Comparison of ENCODE assay signal across 31 cellular contexts in the genomic region with DNA sequence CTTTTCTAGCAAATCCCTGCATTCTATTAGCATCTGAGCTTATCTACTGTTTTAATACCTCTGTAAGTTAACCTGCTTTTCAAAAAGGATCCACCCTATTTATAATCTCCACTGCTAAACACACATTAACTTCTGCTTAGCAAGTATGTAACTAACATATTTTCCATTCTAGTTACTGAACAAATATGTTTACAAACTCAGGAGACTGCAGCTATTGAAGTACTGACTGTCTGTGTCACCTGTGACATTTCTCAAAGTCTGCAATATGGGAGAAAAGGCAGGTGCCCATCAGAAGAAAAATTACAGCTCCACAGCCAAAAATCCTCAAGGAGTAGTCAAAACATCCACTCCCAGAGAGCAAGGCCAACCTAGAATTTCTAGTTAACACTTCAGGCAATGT.
A peak's percentile ranks its signal among the peaks of the same experiment; 100 is the strongest.
DNase-seq lines count a peak whose midpoint lies in the region; ATAC-seq and TF ChIP-seq lines count a peak whose summit lies in the region.
"Had no signal": no experiment of that assay in that cellular context is flagged by ENCODE, and none has a peak within 500 bp of the region (broad histone marks: within the 10 kb centered on the region; RNA-seq: fewer than 3 reads in every experiment).

No MANE protein-coding gene starts in this region.

- H3K9me3 ChIP-seq in endodermal cell (ENCODE audit: control insufficient read depth, low read length) = no peaks in the 10 kb centered on the region
- H3K9me3 ChIP-seq: BLaER1 treated with 17β-estradiol and CSF1 and Interleukin-3, amounts not matched to agents 10 nM and 100 nM; HAP-1; psoas muscle; sigmoid colon had no signal

- TF ChIP-seq CTCF in endodermal cell (conservative IDR thresholded peaks at IDR 0.05) = no peak

- POLR2A ChIA-PET in T-cell (lab: Charles Lee) = interaction anchor here (0.6 to 1.7 kb wide), 7 partner anchors 71 to 127 kb away, joined by 3 to 5 read pairs (median 3); partner anchors contain the start of gene JAK1 (in 1 of the 2)

- peaks cover 18% of the 10 kb centered on the region for H3K4me1 ChIP-seq in endodermal cell (ENCODE audit: control insufficient read depth, insufficient read depth, low read length)
- H3K4me1 ChIP-seq: BLaER1 treated with 17β-estradiol and CSF1 and Interleukin-3, amounts not matched to agents 10 nM and 100 nM; HAP-1 had no signal

- no peak overlapping the region for H3K27ac ChIP-seq in endodermal cell (ENCODE audit: low read depth, low read length)
- H3K27ac ChIP-seq: BLaER1 treated with 17β-estradiol and CSF1 and Interleukin-3, amounts not matched to agents 10 nM and 100 nM; sigmoid colon had no signal

- ATAC-seq in activated naive CD8-positive, alpha-beta T cell treated with anti-CD3 and anti-CD28 coated beads, Interleukin-2, amount 50 U/mL, for 24 hours = no peak
- no peak for ATAC-seq in T-cell (replicated peaks in 1 of 4)
- ATAC-seq in stimulated activated naive CD8-positive, alpha-beta T cell treated with anti-CD3 and anti-CD28 coated beads, Interleukin-15, amount 100 ng/mL, for 72 hours = no peak
- no peak for ATAC-seq in HG02763 (IDR thresholded peaks at IDR 0.05; ENCODE audit: unreplicated experiment)
- ATAC-seq: esophagus mucosa, left ventricle myocardium superior, Panc1 had no signal

- CTCF ChIA-PET in T-cell (lab: Charles Lee) = interaction anchor here (0.6 to 2.1 kb wide), 9 partner anchors 35 to 1301 kb away, joined by 3 to 6 read pairs (median 4); partner anchors contain the start of gene JAK1 (in 1 of the 2)

- H3K27me3 ChIP-seq in endodermal cell (ENCODE audit: control insufficient read depth, insufficient read depth, low read length, poor library complexity, severe bottlenecking) = no peaks in the 10 kb centered on the region
- H3K27me3 ChIP-seq: BLaER1 treated with 17β-estradiol and CSF1 and Interleukin-3, amounts not matched to agents 10 nM and 100 nM; sigmoid colon had no signal

- no peak overlapping the region for H3K9ac ChIP-seq in endodermal cell (ENCODE audit: extremely low read depth, low read length, poor library complexity, severe bottlenecking)
- H3K9ac ChIP-seq: BLaER1 treated with 17β-estradiol and CSF1 and Interleukin-3, amounts not matched to agents 10 nM and 100 nM had no signal

- H3K36me3 ChIP-seq in endodermal cell (ENCODE audit: control insufficient read depth, insufficient read depth, low read length) = peaks cover 13% of the 10 kb centered on the region
- H3K36me3 ChIP-seq: HAP-1 had no signal

- peaks cover 19% of the 10 kb centered on the region for H3K36me3 Mint-ChIP-seq in activated naive CD8-positive, alpha-beta T cell
- peaks cover 47% of the 10 kb centered on the region for H3K36me3 Mint-ChIP-seq in activated naive CD8-positive, alpha-beta T cell treated with anti-CD3 and anti-CD28 coated beads, Interleukin-2, amount 50 U/mL, for 24 hours (ENCODE audit: low read depth)
- peaks cover 53% of the 10 kb centered on the region for H3K36me3 Mint-ChIP-seq in T-cell
- peaks cover 6% of the 10 kb centered on the region for H3K36me3 Mint-ChIP-seq in endodermal cell (ENCODE audit: low read depth)

- no peak for DNase-seq in activated naive CD8-positive, alpha-beta T cell treated with anti-CD3 and anti-CD28 coated beads, Interleukin-2, amount 50 U/mL, for 24 hours
- DNase-seq in T-cell (no peak), endodermal cell (no peak), NCI-H446 (lab: John Stamatoyannopoulos, UW) (no peak)
- no peak for DNase-seq in stimulated activated naive CD8-positive, alpha-beta T cell treated with anti-CD3 and anti-CD28 coated beads, Interleukin-15, amount 100 ng/mL, for 72 hours
- DNase-seq: activated CD4-positive, alpha-beta T cell treated with anti-CD3 and anti-CD28 coated beads for 36 hours; central memory CD4-positive, alpha-beta T cell; DMS79 treated with DMSO at 0.1 percent for 48 hours; GDM1; head of caudate nucleus; islet precursor cell; Kasumi-1; left ventricle myocardium superior; NCI-H1417 treated with DMSO at 0.1 percent for 48 hours; NCI-H2029 treated with DMSO at 0.1 percent for 48 hours; NCI-H526 treated with DMSO at 0.1 percent for 48 hours; nucleus accumbens; psoas muscle; Right ventricle myocardium superior; sigmoid colon; stimulated activated CD4-positive, alpha-beta T cell treated with anti-CD3 and anti-CD28 coated beads, Interleukin-12 subunit alpha, Interleukin-12 subunit beta, amount 100 ng/mL, for 4 hours; stimulated activated CD4-positive, alpha-beta T cell treated with anti-CD3 and anti-CD28 coated beads, Interleukin-2, amount 100 ng/mL, for 48 hours; substantia nigra; T-helper 9 cell had no signal

- peak overlapping the region; percentile 48 for H3K4me3 Mint-ChIP-seq in activated naive CD8-positive, alpha-beta T cell
- H3K4me3 Mint-ChIP-seq in activated naive CD8-positive, alpha-beta T cell treated with anti-CD3 and anti-CD28 coated beads, Interleukin-2, amount 50 U/mL, for 24 hours = no peak overlapping the region
- peak overlapping the region in 2 of 3 donors; percentile 55 to 61 for H3K4me3 Mint-ChIP-seq in T-cell
- H3K4me3 Mint-ChIP-seq in endodermal cell = no peak overlapping the region
- H3K4me3 Mint-ChIP-seq in stimulated activated naive CD8-positive, alpha-beta T cell treated with anti-CD3 and anti-CD28 coated beads, Interleukin-15, amount 100 ng/mL, for 72 hours = peak overlapping the region; percentile 12 to 16
- H3K4me3 Mint-ChIP-seq: activated CD4-positive, alpha-beta T cell treated with anti-CD3 and anti-CD28 coated beads for 36 hours; type B pancreatic cell had no signal

- H3K27ac Mint-ChIP-seq in activated naive CD8-positive, alpha-beta T cell = no peak overlapping the region
- no peak overlapping the region for H3K27ac Mint-ChIP-seq in activated naive CD8-positive, alpha-beta T cell treated with anti-CD3 and anti-CD28 coated beads, Interleukin-2, amount 50 U/mL, for 24 hours
- H3K27ac Mint-ChIP-seq in T-cell = peak overlapping the region; percentile 80 to 92
- peak overlapping the region; percentile 76 for H3K27ac Mint-ChIP-seq in endodermal cell
- H3K27ac Mint-ChIP-seq in stimulated activated naive CD8-positive, alpha-beta T cell treated with anti-CD3 and anti-CD28 coated beads, Interleukin-15, amount 100 ng/mL, for 72 hours = no peak overlapping the region
- H3K27ac Mint-ChIP-seq: type B pancreatic cell had no signal

- no peaks in the 10 kb centered on the region for H3K27me3 Mint-ChIP-seq in activated naive CD8-positive, alpha-beta T cell
- no peaks in the 10 kb centered on the region for H3K27me3 Mint-ChIP-seq in activated naive CD8-positive, alpha-beta T cell treated with anti-CD3 and anti-CD28 coated beads, Interleukin-2, amount 50 U/mL, for 24 hours
- no peaks in the 10 kb centered on the region for H3K27me3 Mint-ChIP-seq in T-cell
- H3K27me3 Mint-ChIP-seq in endodermal cell (ENCODE audit: insufficient read depth) = no peaks in the 10 kb centered on the region
- H3K27me3 Mint-ChIP-seq in stimulated activated naive CD8-positive, alpha-beta T cell treated with anti-CD3 and anti-CD28 coated beads, Interleukin-15, amount 100 ng/mL, for 72 hours = no peaks in the 10 kb centered on the region
- H3K27me3 Mint-ChIP-seq: activated CD4-positive, alpha-beta T cell treated with anti-CD3 and anti-CD28 coated beads for 36 hours; type B pancreatic cell had no signal

- peaks cover 72% of the 10 kb centered on the region for H3K4me1 Mint-ChIP-seq in activated naive CD8-positive, alpha-beta T cell (ENCODE audit: low read depth)
- peaks cover 65% of the 10 kb centered on the region for H3K4me1 Mint-ChIP-seq in activated naive CD8-positive, alpha-beta T cell treated with anti-CD3 and anti-CD28 coated beads, Interleukin-2, amount 50 U/mL, for 24 hours
- H3K4me1 Mint-ChIP-seq in T-cell = peaks cover 83 to 88% (median 86%) of the 10 kb centered on the region in 3 donors
- peaks cover 33% of the 10 kb centered on the region for H3K4me1 Mint-ChIP-seq in endodermal cell
- peaks cover 74% of the 10 kb centered on the region for H3K4me1 Mint-ChIP-seq in stimulated activated naive CD8-positive, alpha-beta T cell treated with anti-CD3 and anti-CD28 coated beads, Interleukin-15, amount 100 ng/mL, for 72 hours

- no peak overlapping the region for H3K4me3 ChIP-seq in endodermal cell (ENCODE audit: low read length)
- H3K4me3 ChIP-seq: BLaER1 treated with 17β-estradiol and CSF1 and Interleukin-3, amounts not matched to agents 10 nM and 100 nM; HAP-1; psoas muscle; sigmoid colon had no signal

- no peaks in the 10 kb centered on the region for H3K9me3 Mint-ChIP-seq in activated naive CD8-positive, alpha-beta T cell (ENCODE audit: low read depth)
- H3K9me3 Mint-ChIP-seq in activated naive CD8-positive, alpha-beta T cell treated with anti-CD3 and anti-CD28 coated beads, Interleukin-2, amount 50 U/mL, for 24 hours = no peaks in the 10 kb centered on the region
- H3K9me3 Mint-ChIP-seq in T-cell (no peaks in the 10 kb centered on the region), endodermal cell (no peaks in the 10 kb centered on the region)
- no peaks in the 10 kb centered on the region for H3K9me3 Mint-ChIP-seq in stimulated activated naive CD8-positive, alpha-beta T cell treated with anti-CD3 and anti-CD28 coated beads, Interleukin-15, amount 100 ng/mL, for 72 hours
- H3K9me3 Mint-ChIP-seq: type B pancreatic cell had no signal

Comparison
In these comparisons a context has a peak if more than half of its experiments do, and no peak if none do; other contexts are left out.
1. H3K4me3 Mint-ChIP-seq: peak in activated naive CD8-positive, alpha-beta T cell (single experiment), T-cell (2 of 3) and stimulated activated naive CD8-positive, alpha-beta T cell treated with anti-CD3 and anti-CD28 coated beads, Interleukin-15, amount 100 ng/mL, for 72 hours (2 of 2); none in activated naive CD8-positive, alpha-beta T cell treated with anti-CD3 and anti-CD28 coated beads, Interleukin-2, amount 50 U/mL, for 24 hours (single experiment) and endodermal cell (single experiment).
2. H3K27ac Mint-ChIP-seq: peak in T-cell (2 of 2) and endodermal cell (single experiment); none in activated naive CD8-positive, alpha-beta T cell (single experiment), activated naive CD8-positive, alpha-beta T cell treated with anti-CD3 and anti-CD28 coated beads, Interleukin-2, amount 50 U/mL, for 24 hours (single experiment) and stimulated activated naive CD8-positive, alpha-beta T cell treated with anti-CD3 and anti-CD28 coated beads, Interleukin-15, amount 100 ng/mL, for 72 hours (0 of 2).